ENCODE assay signal across 9 cellular contexts in the genomic region with DNA sequence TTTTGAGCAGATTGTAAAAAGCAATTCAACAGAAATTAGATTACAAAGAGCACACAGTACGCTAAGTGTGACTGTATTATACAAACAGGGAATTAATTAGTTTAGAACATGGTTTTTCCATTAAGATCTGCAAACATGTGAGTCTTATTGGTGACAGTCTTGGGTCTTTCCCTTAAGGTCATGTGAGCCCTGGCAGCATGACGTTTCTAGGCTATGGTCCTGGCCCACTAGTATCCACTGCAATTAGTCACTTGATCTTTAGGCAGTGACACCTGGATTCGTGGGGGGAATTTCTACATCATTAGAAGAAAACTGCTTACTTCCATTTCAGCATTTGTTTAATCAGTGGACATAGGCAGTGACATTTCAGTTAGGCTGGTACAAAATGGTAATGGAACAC.
"Had no signal": no experiment of that assay in that cellular context is flagged by ENCODE, and none has a peak within 500 bp of the region (broad histone marks: within the 10 kb centered on the region; RNA-seq: fewer than 3 reads in every experiment).

No MANE protein-coding gene starts in this region.

- H3K27ac ChIP-seq: GM23248 had no signal

- H3K27ac Mint-ChIP-seq: HFFc6, IgD-negative memory B cell had no signal

- H3K9ac ChIP-seq: GM23248 had no signal

- H3K4me1 ChIP-seq: HAP-1 had no signal

- ATAC-seq: HCT116 had no signal

- DNase-seq: GM23248, GOT3, H7, HFFc6, KG1 had no signal

- FAIRE-seq: HTR-8/SVneo had no signal

- H3K9me3 Mint-ChIP-seq: HFFc6 had no signal

- H3K4me3 Mint-ChIP-seq: HFFc6, IgD-negative memory B cell had no signal

- H3K9me3 ChIP-seq: HAP-1 had no signal

- H2AFZ ChIP-seq: GM23248 had no signal

- H3K36me3 ChIP-seq: HAP-1 had no signal

- H3K4me3 ChIP-seq: GM23248, HAP-1 had no signal
